1 cellular context compared by ENCODE assay signal in the genomic region with DNA sequence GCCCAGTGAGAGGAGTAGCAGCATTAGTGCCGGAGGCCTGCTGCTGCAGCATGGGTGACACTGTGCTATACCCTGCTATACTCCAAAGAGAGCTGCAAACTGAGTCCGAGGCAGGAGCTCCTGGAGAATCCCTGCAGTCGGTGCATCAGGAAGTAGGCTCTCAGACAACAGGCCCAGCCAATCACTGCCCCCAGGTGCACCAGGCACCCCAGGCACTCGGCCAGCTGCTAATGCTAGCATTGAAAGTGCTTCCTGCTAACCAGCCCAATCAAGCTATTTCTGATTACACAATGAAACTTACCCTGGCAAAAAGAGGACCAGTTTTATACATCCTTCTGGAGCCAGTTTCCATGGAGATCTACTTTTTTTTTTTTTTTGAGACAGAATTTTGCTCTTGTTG.
TF ChIP-seq lines count a peak whose summit lies in the region.

No MANE protein-coding gene starts in this region.

TF ChIP-seq in WTC11, 78 proteins besides CTCF, POLR2A, EP300 and RAD21 (continued from another document):
- no peak for TF ChIP-seq ZNF219 (CRISPR knock-in tag; IDR thresholded peaks at IDR 0.05; ENCODE audit: borderline replicate concordance)
- no peak for TF ChIP-seq ZNF396 (CRISPR knock-in tag; IDR thresholded peaks at IDR 0.05; ENCODE audit: borderline replicate concordance)
- TF ChIP-seq, protein P1, sequence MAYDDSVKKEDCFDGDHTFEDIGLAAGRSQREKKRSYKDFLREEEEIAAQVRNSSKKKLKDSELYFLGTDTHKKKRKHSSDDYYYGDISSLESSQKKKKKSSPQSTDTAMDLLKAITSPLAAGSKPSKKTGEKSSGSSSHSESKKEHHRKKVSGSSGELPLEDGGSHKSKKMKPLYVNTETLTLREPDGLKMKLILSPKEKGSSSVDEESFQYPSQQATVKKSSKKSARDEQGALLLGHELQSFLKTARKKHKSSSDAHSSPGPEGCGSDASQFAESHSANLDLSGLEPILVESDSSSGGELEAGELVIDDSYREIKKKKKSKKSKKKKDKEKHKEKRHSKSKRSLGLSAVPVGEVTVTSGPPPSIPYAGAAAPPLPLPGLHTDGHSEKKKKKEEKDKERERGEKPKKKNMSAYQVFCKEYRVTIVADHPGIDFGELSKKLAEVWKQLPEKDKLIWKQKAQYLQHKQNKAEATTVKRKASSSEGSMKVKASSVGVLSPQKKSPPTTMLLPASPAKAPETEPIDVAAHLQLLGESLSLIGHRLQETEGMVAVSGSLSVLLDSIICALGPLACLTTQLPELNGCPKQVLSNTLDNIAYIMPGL (CRISPR knock-in tag; IDR thresholded peaks at IDR 0.05), result no peak
- TF ChIP-seq ELF4 (CRISPR knock-in tag; IDR thresholded peaks at IDR 0.05; ENCODE audit: low read depth), result no peak
- no peak for TF ChIP-seq ZNF532 (CRISPR knock-in tag; IDR thresholded peaks at IDR 0.05; ENCODE audit: borderline replicate concordance)
- TF ChIP-seq, protein P2, sequence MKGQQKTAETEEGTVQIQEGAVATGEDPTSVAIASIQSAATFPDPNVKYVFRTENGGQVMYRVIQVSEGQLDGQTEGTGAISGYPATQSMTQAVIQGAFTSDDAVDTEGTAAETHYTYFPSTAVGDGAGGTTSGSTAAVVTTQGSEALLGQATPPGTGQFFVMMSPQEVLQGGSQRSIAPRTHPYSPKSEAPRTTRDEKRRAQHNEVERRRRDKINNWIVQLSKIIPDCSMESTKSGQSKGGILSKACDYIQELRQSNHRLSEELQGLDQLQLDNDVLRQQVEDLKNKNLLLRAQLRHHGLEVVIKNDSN (CRISPR knock-in tag; IDR thresholded peaks at IDR 0.05), result no peak
- TF ChIP-seq, protein P3, sequence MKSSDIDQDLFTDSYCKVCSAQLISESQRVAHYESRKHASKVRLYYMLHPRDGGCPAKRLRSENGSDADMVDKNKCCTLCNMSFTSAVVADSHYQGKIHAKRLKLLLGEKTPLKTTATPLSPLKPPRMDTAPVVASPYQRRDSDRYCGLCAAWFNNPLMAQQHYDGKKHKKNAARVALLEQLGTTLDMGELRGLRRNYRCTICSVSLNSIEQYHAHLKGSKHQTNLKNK (CRISPR knock-in tag; IDR thresholded peaks at IDR 0.05), result no peak
